In genomic region chr11:16737860-16738197, GRCh38 we compare ENCODE assay signal across 8 cellular contexts. TPM values are rescaled to one million over a fixed set of nuclear protein-coding genes. Genes with fewer than 3 reads are reported as not detected.
DNase-seq lines count a peak whose midpoint lies in the region; ATAC-seq and TF ChIP-seq lines count a peak whose summit lies in the region.

No MANE protein-coding gene starts in this region.

- in situ Hi-C loops in GM23248 (cut with MboI), result no loop called here

- no peaks in the 10 kb centered on the region for H3F3A ChIP-seq in GM23248 (ENCODE audit: insufficient read depth)

- peaks cover 11% of the 10 kb centered on the region for H3K36me3 Mint-ChIP-seq in activated CD4-positive, alpha-beta T cell treated with anti-CD3 and anti-CD28 coated beads, Interleukin-2, amount 10 ng/mL, durations not matched to agents 24 days and 14 days (ENCODE audit: low read depth)

- ATAC-seq in psoas muscle, result peak in 3 of 4 donors; percentile 8 to 30 (median 18)

- no peaks in the 10 kb centered on the region for H3K9me3 ChIP-seq in GM23248 (ENCODE audit: low read depth)
- no peaks in the 10 kb centered on the region for H3K9me3 ChIP-seq in esophagus (ENCODE audit: control insufficient read depth in 2 of 2, insufficient read depth in 1 of 2, low read depth in 1 of 2, low read length in 1 of 2)
- no peaks in the 10 kb centered on the region for H3K9me3 ChIP-seq in psoas muscle

- peaks cover 13% of the 10 kb centered on the region for H3K4me1 Mint-ChIP-seq in activated CD4-positive, alpha-beta T cell treated with anti-CD3 and anti-CD28 coated beads, Interleukin-2, amount 10 ng/mL, durations not matched to agents 24 days and 14 days

- intact Hi-C loops in psoas muscle (cut with DNase I), result loop anchor here in 1 of 2 donors (10.0 kb wide), 1 partner anchor 1587 kb away; the partner anchor contains the start of genes GTF2H1 and HPS5
- intact Hi-C loops in activated CD4-positive, alpha-beta T cell treated with anti-CD3 and anti-CD28 coated beads, Interleukin-2, amount 10 ng/mL, durations not matched to agents 24 days and 14 days (cut with micrococcal nuclease), result loop anchor here (1.0 to 5.0 kb wide), 3 partner anchors 11 to 469 kb away; partner anchors contain the start of genes PIK3C2A and RPS13

- H3K27me3 Mint-ChIP-seq in activated CD4-positive, alpha-beta T cell treated with anti-CD3 and anti-CD28 coated beads, Interleukin-2, amount 10 ng/mL, durations not matched to agents 24 days and 14 days, result peaks cover 7% of the 10 kb centered on the region

- DNase-seq in GM06990 (ENCODE audit: extremely low read depth, insufficient read length) (no peak), GM23248 (no peak), NCI-H146 (lab: John Stamatoyannopoulos, UW) (peak; percentile 28), psoas muscle (no peak), NCI-H2171 treated with DMSO at 0.1 percent for 48 hours (lab: John Stamatoyannopoulos, UW) (no peak), activated gamma-delta T cell treated with Interleukin-2 at 50 U/mL for 16 hours (no peak)
- DNase-seq in activated CD4-positive, alpha-beta T cell treated with anti-CD3 and anti-CD28 coated beads, Interleukin-2, amount 10 ng/mL, durations not matched to agents 24 days and 14 days, result no peak

- H3K4me1 ChIP-seq in GM23248 (ENCODE audit: insufficient read depth) (peaks cover 25% of the 10 kb centered on the region), esophagus (ENCODE audit: control insufficient read depth in 2 of 2, insufficient read depth in 2 of 2, low read length in 1 of 2) (peaks cover 3 to 7% of the 10 kb centered on the region in 2 donors), psoas muscle (peaks cover 30% of the 10 kb centered on the region)

- H3K4me3 Mint-ChIP-seq in activated CD4-positive, alpha-beta T cell treated with anti-CD3 and anti-CD28 coated beads, Interleukin-2, amount 10 ng/mL, durations not matched to agents 24 days and 14 days, result no peak overlapping the region

- H3K9me2 ChIP-seq in GM23248 (ENCODE audit: insufficient read depth), result no peaks in the 10 kb centered on the region

- WGBS in GM23248 (ENCODE audit: low coverage in 1 of 2, low lambda C conversion rate in 2 of 2, missing lambda C conversion rate in 2 of 2), 2 experiments, result 0 to 1% methylated on average over 6 of the region's 6 CpGs
- 0% methylated on average over 6 of the region's 6 CpGs for WGBS in esophagus, 2 donors
- 0 to 1% (median 1%) methylated on average over 6 of the region's 6 CpGs for WGBS in psoas muscle, 3 donors

- peaks cover 5% of the 10 kb centered on the region for H3K9me3 Mint-ChIP-seq in activated CD4-positive, alpha-beta T cell treated with anti-CD3 and anti-CD28 coated beads, Interleukin-2, amount 10 ng/mL, durations not matched to agents 24 days and 14 days

- no peak overlapping the region for H3K27ac Mint-ChIP-seq in activated CD4-positive, alpha-beta T cell treated with anti-CD3 and anti-CD28 coated beads, Interleukin-2, amount 10 ng/mL, durations not matched to agents 24 days and 14 days

- H4K20me1 ChIP-seq in GM23248 (ENCODE audit: insufficient read depth), result no peaks in the 10 kb centered on the region

- H3K4me2 ChIP-seq in GM23248 (ENCODE audit: unreplicated experiment), result peak overlapping the region; percentile 80

- peaks cover 53% of the 10 kb centered on the region for H3K79me2 ChIP-seq in GM23248 (ENCODE audit: insufficient read depth)

- H3K27ac ChIP-seq in GM23248 (peak overlapping the region; percentile 95), esophagus (ENCODE audit: low read depth in 2 of 2, low read length in 1 of 2) (peak overlapping the region; percentile 73 to 94), psoas muscle (peak overlapping the region; percentile 93)

- peak overlapping the region; percentile 98 for H2AFZ ChIP-seq in GM23248

- H3K36me3 ChIP-seq in GM06990 (ENCODE audit: control insufficient read depth, insufficient read depth, low read length), result peaks cover 3% of the 10 kb centered on the region
- peaks cover 4% of the 10 kb centered on the region; the same call in 1 of the 2 replicates for H3K36me3 ChIP-seq in GM23248 (ENCODE audit: low read depth)
- H3K36me3 ChIP-seq in esophagus (ENCODE audit: control insufficient read depth in 2 of 2, insufficient read depth in 2 of 2, low read length in 1 of 2), result no peaks in the 10 kb centered on the region
- peaks cover 0 to 7% of the 10 kb centered on the region in 2 donors for H3K36me3 ChIP-seq in psoas muscle (ENCODE audit: insufficient read depth in 1 of 2, low read depth in 1 of 2)

- peak overlapping the region; percentile 100 for H3K9ac ChIP-seq in GM23248

- H3K4me3 ChIP-seq in GM06990 (replicated peaks; ENCODE audit: low read depth, low read length) (peak overlapping the region; percentile 90), GM23248 (peak overlapping the region; percentile 97), esophagus (ENCODE audit: low read depth in 1 of 2, low read length in 2 of 2) (peak overlapping the region; percentile 70 to 80), psoas muscle (peak overlapping the region; percentile 93)

- TF ChIP-seq CTCF in GM06990 (IDR thresholded peaks at IDR 0.05; ENCODE audit: insufficient read depth, low read length, poor library complexity, severe bottlenecking) (no peak), psoas muscle (IDR thresholded peaks at IDR 0.05) (no peak)

- H3K27me3 ChIP-seq in GM06990 (replicated peaks; ENCODE audit: control insufficient read depth, insufficient read depth, low read length), result no peaks in the 10 kb centered on the region
- H3K27me3 ChIP-seq in GM23248 (replicated peaks; ENCODE audit: insufficient read depth), result no peaks in the 10 kb centered on the region
- H3K27me3 ChIP-seq in esophagus (ENCODE audit: control insufficient read depth in 1 of 2, insufficient read depth in 2 of 2, low read length in 2 of 2), result no peaks in the 10 kb centered on the region
- no peaks in the 10 kb centered on the region for H3K27me3 ChIP-seq in psoas muscle (ENCODE audit: insufficient read depth in 3 of 3, low read length in 2 of 3)

RNA-seq across cellular contexts. Expression of gene C11orf58, which starts 0.6 kb away (rescaled TPM):
- 130 and 153 TPM in 2 replicates for total RNA-seq in GM23248 (2014; rRNA removed; shearing (Covaris generic))
- polyA plus RNA-seq in GM23248 (2016; fragmentation: Nextera tagmentation; extraction: Ambion mirVana) (219 and 226 TPM in 2 replicates), esophagus (10 to 100 TPM; 45.1 to 65.4 TPM), psoas muscle (100 to 1,000 TPM in 1 of 3 donors, 10 to 100 TPM in 2; 80.7 to 218 (median 83.0) TPM)
- total RNA-seq in psoas muscle, result 100 to 1,000 TPM in 2 of 4 donors, 10 to 100 TPM in 2; 82.6 to 150 (median 102) TPM
- total RNA-seq in activated CD4-positive, alpha-beta T cell treated with anti-CD3 and anti-CD28 coated beads, Interleukin-2, amount 10 ng/mL, durations not matched to agents 24 days and 14 days, result 142 and 149 TPM in 2 replicates
